Comparison of ENCODE assay signal across 16 cellular contexts in genomic region chr2:235088608-235089020, GRCh38.
DNase-seq lines count a peak whose midpoint lies in the region; ATAC-seq and TF ChIP-seq lines count a peak whose summit lies in the region.
"Had no signal": no experiment of that assay in that cellular context is flagged by ENCODE, and none has a peak within 500 bp of the region (broad histone marks: within the 10 kb centered on the region; RNA-seq: fewer than 3 reads in every experiment).

No MANE protein-coding gene starts in this region.

- no peaks in the 10 kb centered on the region for H3K9me3 Mint-ChIP-seq in endothelial cell (ENCODE audit: unreplicated experiment)
- H3K9me3 Mint-ChIP-seq: activated CD4-positive, alpha-beta memory T cell treated with anti-CD3 and anti-CD28 coated beads, Interleukin-2, amount 10 ng/mL, durations not matched to agents 7 days and 5 days had no signal

- H3K4me2 ChIP-seq in IMR-90 (ENCODE audit: low read depth, low read length), result no peak overlapping the region

- no peak overlapping the region for H2AK5ac ChIP-seq in IMR-90 (ENCODE audit: low read depth, low read length)

- TF ChIP-seq CTCF in AG10803 (conservative IDR thresholded peaks at IDR 0.05; ENCODE audit: low read length) (no peak), IMR-90 (conservative IDR thresholded peaks at IDR 0.05; ENCODE audit: low read depth, low read length) (no peak), endothelial cell (IDR thresholded peaks at IDR 0.05; ENCODE audit: unreplicated experiment) (no peak), BE2C (IDR thresholded peaks at IDR 0.05; ENCODE audit: low read depth, low read length) (no peak), esophagus squamous epithelium (IDR thresholded peaks at IDR 0.05) (no peak), A673 (conservative IDR thresholded peaks at IDR 0.05; ENCODE audit: low read depth, low read length) (no peak)

- H3K14ac ChIP-seq in IMR-90 (replicated peaks; ENCODE audit: low read depth, low read length), result no peak overlapping the region

- H3K36me3 Mint-ChIP-seq in endothelial cell (ENCODE audit: low read depth, unreplicated experiment), result no peaks in the 10 kb centered on the region

- peak; percentile 29 for DNase-seq in AG10803 (ENCODE audit: low read depth)
- DNase-seq in IMR-90, result no peak
- DNase-seq in endothelial cell (ENCODE audit: low spot score), result no peak
- DNase-seq in BE2C, result no peak
- no peak for DNase-seq in esophagus squamous epithelium (lab: John Stamatoyannopoulos, UW)
- no peak for DNase-seq in A673 (ENCODE audit: low spot score)
- no peak for DNase-seq in HPDE6-E6E7 (ENCODE audit: extremely low spot score)
- DNase-seq: activated CD4-positive, alpha-beta memory T cell treated with anti-CD3 and anti-CD28 coated beads, Interleukin-2, amount 10 ng/mL, durations not matched to agents 7 days and 5 days; amniotic stem cell; erythroblast; NCI-H2081 treated with DMSO at 0.1 percent for 48 hours; transverse colon had no signal

- BruUV-seq in IMR-90 (replicated peaks; lab: Mats Ljungman, UMichigan) (no TSS peak), A673 (replicated peaks; lab: Mats Ljungman, UMichigan) (no TSS peak)

- H3K4me1 ChIP-seq in IMR-90 (ENCODE audit: control insufficient read depth, insufficient read depth, low read length), result peaks cover 3% of the 10 kb centered on the region; the same call in 1 of the 2 replicates
- H3K4me1 ChIP-seq in muscle layer of duodenum (ENCODE audit: control insufficient read depth in 1 of 2, insufficient read depth in 2 of 2, low read length in 2 of 2), result peaks cover 0 to 14% of the 10 kb centered on the region in 2 donors
- H3K4me1 ChIP-seq in BE2C, result no peaks in the 10 kb centered on the region
- peaks cover 0 to 12% (median 6%) of the 10 kb centered on the region in 3 donors for H3K4me1 ChIP-seq in esophagus squamous epithelium
- H3K4me1 ChIP-seq in A673 (ENCODE audit: insufficient read depth, low read length, poor library complexity, severe bottlenecking), result no peaks in the 10 kb centered on the region
- H3K4me1 ChIP-seq: SJSA1 had no signal

- H3K4me3 Mint-ChIP-seq in endothelial cell (ENCODE audit: unreplicated experiment), result no peak overlapping the region
- H3K4me3 Mint-ChIP-seq: activated CD4-positive, alpha-beta memory T cell treated with anti-CD3 and anti-CD28 coated beads, Interleukin-2, amount 10 ng/mL, durations not matched to agents 7 days and 5 days; nephron progenitor cell had no signal

- no peak overlapping the region for H2BK15ac ChIP-seq in IMR-90 (ENCODE audit: low read depth, low read length)

- peaks cover 9% of the 10 kb centered on the region for H3K4me1 Mint-ChIP-seq in endothelial cell (ENCODE audit: unreplicated experiment)
- H3K4me1 Mint-ChIP-seq: activated CD4-positive, alpha-beta memory T cell treated with anti-CD3 and anti-CD28 coated beads, Interleukin-2, amount 10 ng/mL, durations not matched to agents 7 days and 5 days had no signal

- POLR2A ChIA-PET in IMR-90 (lab: Charles Lee; ENCODE audit: unreplicated experiment) (no interaction called here), A673 (lab: Charles Lee; ENCODE audit: low non-redundant PET) (no interaction called here)

- no peaks in the 10 kb centered on the region for H4K20me1 ChIP-seq in IMR-90 (ENCODE audit: insufficient read depth, low read length)

- TF ChIP-seq POLR2A in IMR-90 (IDR thresholded peaks at IDR 0.05; ENCODE audit: low read depth, low read length) (no peak), esophagus squamous epithelium (IDR thresholded peaks at IDR 0.05) (no peak)

- no peak overlapping the region for H2AK9ac ChIP-seq in IMR-90 (replicated peaks; ENCODE audit: low read depth, low read length, poor library complexity)

- H3K9ac ChIP-seq in IMR-90 (ENCODE audit: low read depth, low read length), result no peak overlapping the region

- H3K27ac Mint-ChIP-seq in endothelial cell (ENCODE audit: unreplicated experiment), result peak overlapping the region; percentile 84
- H3K27ac Mint-ChIP-seq: activated CD4-positive, alpha-beta memory T cell treated with anti-CD3 and anti-CD28 coated beads, Interleukin-2, amount 10 ng/mL, durations not matched to agents 7 days and 5 days had no signal

- no peak overlapping the region for H4K91ac ChIP-seq in IMR-90 (ENCODE audit: insufficient read depth, low read depth, low read length)

- peak overlapping the region; percentile 69 for H2AFZ ChIP-seq in IMR-90 (replicated peaks; ENCODE audit: low read length, poor library complexity)

- WGBS in IMR-90 (ENCODE audit: extremely low coverage in 2 of 2, insufficient read length in 1 of 2), 2 experiments, result 40% methylated on average over 1 of the region's 4 CpGs; no CpG with 5 or more reads in 1 of the 2 experiments
- WGBS in esophagus squamous epithelium, 2 donors, result 16 to 40% methylated on average over 1 to 3 of the region's 4 CpGs

- peaks cover 2% of the 10 kb centered on the region for H3K27me3 Mint-ChIP-seq in endothelial cell (ENCODE audit: unreplicated experiment)

- no peak overlapping the region for H3K23ac ChIP-seq in IMR-90 (ENCODE audit: low read depth, low read length)

- no peak overlapping the region for H4K5ac ChIP-seq in IMR-90 (ENCODE audit: low read depth, low read length)

- H3K27me3 ChIP-seq in IMR-90 (ENCODE audit: control insufficient read depth, insufficient read depth, low read length) (0 out of 2 replicates have a peak, but pooled peaks cover 1% of the 10 kb centered on the region), muscle layer of duodenum (ENCODE audit: low read depth, low read length) (no peaks in the 10 kb centered on the region), BE2C (no peaks in the 10 kb centered on the region), esophagus squamous epithelium (peaks cover 0 to 22% (median 0%) of the 10 kb centered on the region in 4 donors), A673 (replicated peaks; ENCODE audit: insufficient read depth, low read depth, low read length, poor library complexity) (no peaks in the 10 kb centered on the region)
- H3K27me3 ChIP-seq: SJSA1, transverse colon had no signal

- in situ Hi-C loops in IMR-90 (cut with MboI; ENCODE audit: low sequenced_read_pairs), result no loop called here

- H3K36me3 ChIP-seq in IMR-90 (ENCODE audit: control insufficient read depth, insufficient read depth, low read length) (no peaks in the 10 kb centered on the region), muscle layer of duodenum (ENCODE audit: control insufficient read depth in 1 of 2, insufficient read depth in 2 of 2, low read length in 2 of 2) (no peaks in the 10 kb centered on the region), BE2C (no peaks in the 10 kb centered on the region), esophagus squamous epithelium (no peaks in the 10 kb centered on the region), A673 (ENCODE audit: insufficient read depth, low read length, poor library complexity, severe bottlenecking) (no peaks in the 10 kb centered on the region)
- H3K36me3 ChIP-seq: SJSA1, transverse colon had no signal

- H4K8ac ChIP-seq in IMR-90 (ENCODE audit: low read depth in 2 of 2, low read length in 2 of 2), result no peak overlapping the region

- H3K56ac ChIP-seq in IMR-90 (ENCODE audit: extremely low read depth, insufficient read depth, low read length), result no peak overlapping the region

- no peaks in the 10 kb centered on the region for H3K9me1 ChIP-seq in IMR-90 (ENCODE audit: insufficient read depth, low read length)

- no peak for TF ChIP-seq RAD21 in IMR-90 (IDR thresholded peaks at IDR 0.05; ENCODE audit: low read length)

- H3K9me3 ChIP-seq in IMR-90 (ENCODE audit: control insufficient read depth, insufficient read depth, low read length) (peaks cover 2% of the 10 kb centered on the region), muscle layer of duodenum (ENCODE audit: control insufficient read depth in 1 of 2, low read length in 2 of 2) (peaks cover 0 to 6% of the 10 kb centered on the region in 2 donors), BE2C (no peaks in the 10 kb centered on the region), esophagus squamous epithelium (no peaks in the 10 kb centered on the region), A673 (ENCODE audit: low read depth, low read length, poor library complexity, severe bottlenecking) (no peaks in the 10 kb centered on the region)
- H3K9me3 ChIP-seq: SJSA1, transverse colon had no signal

- dilution Hi-C loops in IMR-90 (cut with HindIII; ENCODE audit: low sequenced_read_pairs, unreplicated experiment), result no loop called here

- no peaks in the 10 kb centered on the region for H3K79me1 ChIP-seq in IMR-90 (ENCODE audit: low read depth in 1 of 2, low read length in 2 of 2)

- H2BK20ac ChIP-seq in IMR-90 (ENCODE audit: low read depth, low read length), result no peak overlapping the region

- no peak overlapping the region for H2BK120ac ChIP-seq in IMR-90 (ENCODE audit: low read depth, low read length)

- no peak overlapping the region for H2BK5ac ChIP-seq in IMR-90 (ENCODE audit: low read depth, low read length, poor library complexity, severe bottlenecking)

- H3K27ac ChIP-seq in IMR-90 (ENCODE audit: insufficient read depth, low read length) (no peak overlapping the region), muscle layer of duodenum (ENCODE audit: low read length) (peak overlapping the region; percentile 29), esophagus squamous epithelium (peak overlapping the region in 1 of 4 donors; percentile 6), A673 (ENCODE audit: low read depth, low read length, poor library complexity, severe bottlenecking) (no peak overlapping the region)
- H3K27ac ChIP-seq: SJSA1, transverse colon had no signal

- intact Hi-C loops in IMR-90 (cut with micrococcal nuclease), result no loop called here
- intact Hi-C loops in esophagus squamous epithelium (cut with DNase I), result no loop called here
- intact Hi-C loops in A673 (cut with micrococcal nuclease; ENCODE audit: unreplicated experiment), result no loop called here

- no peak overlapping the region for H3K4ac ChIP-seq in IMR-90 (ENCODE audit: low read depth, low read length)

- no peak overlapping the region for H3K4me3 ChIP-seq in AG10803 (ENCODE audit: low read length)
- no peak overlapping the region for H3K4me3 ChIP-seq in IMR-90 (ENCODE audit: insufficient read depth, low read depth, low read length)
- peak overlapping the region in 1 of 2 donors; percentile 47 for H3K4me3 ChIP-seq in muscle layer of duodenum (ENCODE audit: low read depth in 1 of 2, low read length in 2 of 2)
- H3K4me3 ChIP-seq in BE2C (ENCODE audit: low read depth, low read length), result no peak overlapping the region
- no peak overlapping the region for H3K4me3 ChIP-seq in esophagus squamous epithelium
- no peak overlapping the region for H3K4me3 ChIP-seq in A673 (ENCODE audit: low read depth, low read length, poor library complexity, severe bottlenecking)
- H3K4me3 ChIP-seq: SJSA1 had no signal

- no peak for ATAC-seq in IMR-90 (ENCODE audit: low read depth)
- ATAC-seq: left lobe of liver had no signal

- H3K18ac ChIP-seq in IMR-90 (ENCODE audit: low read depth, low read length), result no peak overlapping the region

- CTCF ChIA-PET in IMR-90 (lab: Yijun Ruan, JAX) (no interaction called here), A673 (lab: Charles Lee) (no interaction called here)

TF ChIP-seq in IMR-90, 13 proteins besides CTCF, POLR2A, EP300 and RAD21 (continues in another document):
- TF ChIP-seq CHD1 (IDR thresholded peaks at IDR 0.05; ENCODE audit: low read depth, low read length) (no peak), NFE2L2 (IDR thresholded peaks at IDR 0.05; ENCODE audit: low read depth, low read length) (no peak)
